22 cellular contexts compared by ENCODE assay signal in genomic region chrX:150337026-150337425, GRCh38. TPM values are rescaled to one million over a fixed set of nuclear protein-coding genes. Genes with fewer than 3 reads are reported as not detected.
"Had no signal": no experiment of that assay in that cellular context is flagged by ENCODE, and none has a peak within 500 bp of the region (broad histone marks: within the 10 kb centered on the region; RNA-seq: fewer than 3 reads in every experiment).

No MANE protein-coding gene starts in this region.

- DNase-seq: KBM-7, MV-4-11, NCI-H1048, NCI-H1105, NCI-H1417, NCI-H1436 treated with DMSO at 0.1 percent for 48 hours, NCI-H1694, NCI-H187 treated with DMSO at 0.1 percent for 48 hours, NCI-H2081, NCI-H2107, NCI-H226, NCI-H446, NCI-H510A, NCI-H524 treated with DMSO at 0.1 percent for 48 hours, NCI-H69, NCI-H774, PC-3, SHP77, SK-N-SH, SW 1271 had no signal

- H3K4me2 ChIP-seq: SK-N-SH had no signal

- H3K9ac ChIP-seq: SK-N-SH had no signal

- H3K9me3 ChIP-seq: SK-N-SH had no signal

- H3K27ac ChIP-seq: RWPE1 had no signal

RNA-seq across cellular contexts. Expression of gene MAMLD1, which starts 26.1 kb away (rescaled TPM):
- total RNA-seq: OCI-LY7 had no signal
